ENCODE assay signal across 1 cellular context in genomic region chr15:70708839-70709238, GRCh38.
TF ChIP-seq lines count a peak whose summit lies in the region.

No MANE protein-coding gene starts in this region.

TF ChIP-seq in A549, 52 proteins besides CTCF, POLR2A, EP300 and RAD21 (continued from another document):
- TF ChIP-seq USF2 (IDR thresholded peaks at IDR 0.05) (no peak), HOXB5 (CRISPR knock-in tag; IDR thresholded peaks at IDR 0.05) (no peak), SREBF2 (IDR thresholded peaks at IDR 0.05) (no peak), RCOR1 (IDR thresholded peaks at IDR 0.05; ENCODE audit: low read depth, low read length) (no peak), CBX2 (IDR thresholded peaks at IDR 0.05; ENCODE audit: borderline replicate concordance, low read depth) (no peak), HES2 (IDR thresholded peaks at IDR 0.05) (no peak), MYC (IDR thresholded peaks at IDR 0.05; ENCODE audit: borderline replicate concordance, low read length) (no peak), TFCP2L1 (CRISPR knock-in tag; IDR thresholded peaks at IDR 0.05) (no peak), RFX5 (IDR thresholded peaks at IDR 0.05) (no peak), NR3C1 (IDR thresholded peaks at IDR 0.05) (no peak), E2F6 (IDR thresholded peaks at IDR 0.05; ENCODE audit: borderline replicate concordance, low read depth) (no peak), ZFP36 (IDR thresholded peaks at IDR 0.05; ENCODE audit: borderline replicate concordance, partially characterized antibody) (no peak), EHMT2 (IDR thresholded peaks at IDR 0.05; ENCODE audit: low read depth) (no peak), JUN (IDR thresholded peaks at IDR 0.05) (no peak)
TF ChIP-seq in A549: peak in this region for 0.
